Comparison of ENCODE assay signal across 13 cellular contexts in genomic region chr5:171630670-171631065, GRCh38.
A peak's percentile ranks its signal among the peaks of the same experiment; 100 is the strongest.
DNase-seq lines count a peak whose midpoint lies in the region; ATAC-seq, FAIRE-seq and TF ChIP-seq lines count a peak whose summit lies in the region.
"Had no signal": no experiment of that assay in that cellular context is flagged by ENCODE, and none has a peak within 500 bp of the region (broad histone marks: within the 10 kb centered on the region; RNA-seq: fewer than 3 reads in every experiment).

No MANE protein-coding gene starts in this region.

- in situ Hi-C loops in K562 (cut with MboI) = no loop called here

- H3K9me1 ChIP-seq in K562 (ENCODE audit: control insufficient read depth, insufficient read depth, low read length) (no peaks in the 10 kb centered on the region), keratinocyte (ENCODE audit: control insufficient read depth, extremely low read depth, insufficient read depth, low read length) (no peaks in the 10 kb centered on the region)

- H3K9me3 ChIP-seq in K562 (replicated peaks; ENCODE audit: control insufficient read depth, insufficient read depth, low read depth, low read length) = no peaks in the 10 kb centered on the region
- H3K9me3 ChIP-seq in keratinocyte (ENCODE audit: control insufficient read depth, low read depth, low read length) = no peaks in the 10 kb centered on the region

- H2AFZ ChIP-seq in K562 (ENCODE audit: low read depth, low read length) = 0 out of 2 replicates have a peak overlapping the region, but pooled peaks have one; percentile 40
- H2AFZ ChIP-seq in keratinocyte (ENCODE audit: control insufficient read depth, low read length) = no peak overlapping the region

- DNase-seq in COLO668 (lab: John Stamatoyannopoulos, UW; ENCODE audit: unreplicated experiment) = peak; percentile 1
- peak; percentile 9 for DNase-seq in Jurkat, Clone E6-1 (ENCODE audit: low read depth, low spot score)
- no peak for DNase-seq in K562 (ENCODE audit: extremely low read depth in 1 of 4, low spot score in 3 of 4)
- no peak for DNase-seq in keratinocyte (ENCODE audit: low read depth, low spot score)
- DNase-seq in activated T-helper 1 cell treated with anti-CD3 and anti-CD28 coated beads, Interleukin-12 subunit alpha, Interleukin-12 subunit beta, Interleukin-2, Interleukin-4 antibody, amounts not matched to agents 30 ng/mL and 10 ng/mL and 1 ng/mL, durations not matched to agents 14 hours and 24 hours and 36 hours (ENCODE audit: low spot score) = no peak
- DNase-seq in CD14-positive monocyte (ENCODE audit: low spot score) = no peak
- DNase-seq in effector CD8-positive, alpha-beta T cell (lab: John Stamatoyannopoulos, UW) = no peak
- DNase-seq: CD4-positive, alpha-beta memory T cell; DMS79 treated with DMSO at 0.1 percent for 48 hours; HFFc6; Karpas-422; NCI-H1105 had no signal

- H3K27ac ChIP-seq in K562 (ENCODE audit: extremely low read depth, low read depth, low read length) (no peak overlapping the region), keratinocyte (ENCODE audit: control insufficient read depth, insufficient read depth, low read length) (no peak overlapping the region)

- BruUV-seq in K562 (replicated peaks; lab: Mats Ljungman, UMichigan) = no TSS peak

- no peak for TF ChIP-seq RAD21 in K562 (CRISPR knock-in tag; conservative IDR thresholded peaks at IDR 0.05 in 1 of 2, IDR thresholded peaks at IDR 0.05 in 1 of 2)

- H3K4me1 ChIP-seq in K562 (replicated peaks in 1 of 2; ENCODE audit: control insufficient read depth in 2 of 2, insufficient read depth in 2 of 2, low read length in 2 of 2) (peaks cover 0 to 5% of the 10 kb centered on the region in 2 experiments; a peak in 2 of 5 replicates), keratinocyte (ENCODE audit: control insufficient read depth, extremely low read depth, insufficient read depth, low read length) (peaks cover 6% of the 10 kb centered on the region)

- H3K4me2 ChIP-seq in K562 (ENCODE audit: insufficient read depth, low read length) (no peak overlapping the region), keratinocyte (ENCODE audit: control insufficient read depth, extremely low read depth, insufficient read depth, low read depth, low read length) (peak overlapping the region; percentile 71)

- CTCF ChIA-PET in K562 (lab: Yijun Ruan, JAX; ENCODE audit: low intra/inter-chr PET ratio) = interaction anchor here (1.2 kb wide), 1 partner anchor 277 kb away, joined by 3 read pairs; no protein-coding TSS in a partner anchor

- no peak overlapping the region for H3K4me3 Mint-ChIP-seq in activated T-helper 1 cell treated with anti-CD3 and anti-CD28 coated beads, Interleukin-12 subunit alpha, Interleukin-12 subunit beta, Interleukin-2, Interleukin-4 antibody, amounts not matched to agents 30 ng/mL and 10 ng/mL and 1 ng/mL, durations not matched to agents 14 hours and 24 hours and 36 hours
- H3K4me3 Mint-ChIP-seq in CD14-positive monocyte = no peak overlapping the region
- H3K4me3 Mint-ChIP-seq: CD4-positive, alpha-beta memory T cell; HFFc6 had no signal

- TF ChIP-seq CTCF in K562 (IDR thresholded peaks at IDR 0.05 in 2 of 3, conservative IDR thresholded peaks at IDR 0.05 in 1 of 3; ENCODE audit: insufficient read depth in 2 of 3, low read depth in 1 of 3, low read length in 3 of 3) (no peak), keratinocyte (optimal IDR thresholded peaks at IDR 0.05 in 1 of 3, IDR thresholded peaks at IDR 0.05 in 1 of 3, conservative IDR thresholded peaks at IDR 0.05 in 1 of 3; ENCODE audit: extremely low read depth in 1 of 3, insufficient read depth in 2 of 3, low read length in 3 of 3) (no peak), CD14-positive monocyte (IDR thresholded peaks at IDR 0.05) (no peak)

- no peak overlapping the region for H3K4me3 ChIP-seq in Jurkat, Clone E6-1 (ENCODE audit: low read length)
- no peak overlapping the region for H3K4me3 ChIP-seq in K562
- H3K4me3 ChIP-seq in keratinocyte (ENCODE audit: control insufficient read depth in 2 of 3, extremely low read depth in 1 of 3, insufficient read depth in 2 of 3, low read depth in 1 of 3, low read length in 3 of 3) = no peak overlapping the region

- no peak for TF ChIP-seq POLR2A in K562 (conservative IDR thresholded peaks at IDR 0.05)

- peaks cover 20% of the 10 kb centered on the region for H3K27me3 Mint-ChIP-seq in activated T-helper 1 cell treated with anti-CD3 and anti-CD28 coated beads, Interleukin-12 subunit alpha, Interleukin-12 subunit beta, Interleukin-2, Interleukin-4 antibody, amounts not matched to agents 30 ng/mL and 10 ng/mL and 1 ng/mL, durations not matched to agents 14 hours and 24 hours and 36 hours (ENCODE audit: insufficient read depth)
- peaks cover 0 to under 1% (median 0%) of the 10 kb centered on the region in 3 donors for H3K27me3 Mint-ChIP-seq in CD14-positive monocyte (ENCODE audit: low read depth in 3 of 3)

- H3K9ac ChIP-seq in K562 (ENCODE audit: insufficient read depth in 1 of 2, low read depth in 2 of 2, low read length in 2 of 2) (no peak overlapping the region), keratinocyte (ENCODE audit: control insufficient read depth, extremely low read depth, insufficient read depth, low read length) (no peak overlapping the region)

- H4K20me1 ChIP-seq in K562 (replicated peaks; ENCODE audit: control insufficient read depth, insufficient read depth, low read length) = no peaks in the 10 kb centered on the region
- H4K20me1 ChIP-seq in keratinocyte (ENCODE audit: control insufficient read depth, extremely low read depth, insufficient read depth, low read length) = no peaks in the 10 kb centered on the region

- H3K27ac Mint-ChIP-seq in activated T-helper 1 cell treated with anti-CD3 and anti-CD28 coated beads, Interleukin-12 subunit alpha, Interleukin-12 subunit beta, Interleukin-2, Interleukin-4 antibody, amounts not matched to agents 30 ng/mL and 10 ng/mL and 1 ng/mL, durations not matched to agents 14 hours and 24 hours and 36 hours = no peak overlapping the region
- H3K27ac Mint-ChIP-seq in CD14-positive monocyte = no peak overlapping the region
- H3K27ac Mint-ChIP-seq: CD4-positive, alpha-beta memory T cell; HFFc6 had no signal

- no peaks in the 10 kb centered on the region for H3K4me1 Mint-ChIP-seq in activated T-helper 1 cell treated with anti-CD3 and anti-CD28 coated beads, Interleukin-12 subunit alpha, Interleukin-12 subunit beta, Interleukin-2, Interleukin-4 antibody, amounts not matched to agents 30 ng/mL and 10 ng/mL and 1 ng/mL, durations not matched to agents 14 hours and 24 hours and 36 hours (ENCODE audit: low read depth)
- H3K4me1 Mint-ChIP-seq in CD14-positive monocyte = peaks cover 49% of the 10 kb centered on the region
- H3K4me1 Mint-ChIP-seq: CD4-positive, alpha-beta memory T cell had no signal

- POLR2A ChIA-PET in K562 (lab: Yijun Ruan, JAX) = no interaction called here

- H3K79me2 ChIP-seq in K562 (ENCODE audit: control insufficient read depth, insufficient read depth, low read length) (no peaks in the 10 kb centered on the region), keratinocyte (ENCODE audit: control insufficient read depth, insufficient read depth, low read length) (no peaks in the 10 kb centered on the region)

- TF ChIP-seq EP300 in K562 (IDR thresholded peaks at IDR 0.05; ENCODE audit: low read length) = no peak

- no peak for ATAC-seq in K562

- no peak for FAIRE-seq in K562 (lab: Jason Lieb, UNC)
- no peak for FAIRE-seq in keratinocyte (lab: Jason Lieb, UNC)
- FAIRE-seq: G401.6 had no signal

- dilution Hi-C loops in keratinocyte (cut with MboI; ENCODE audit: extremely low pct_ligation_motif_present, low sequenced_read_pairs) = no loop called here

- no peaks in the 10 kb centered on the region for H3K36me3 ChIP-seq in K562 (ENCODE audit: control insufficient read depth, insufficient read depth, low read length)
- H3K36me3 ChIP-seq in keratinocyte (ENCODE audit: control insufficient read depth in 2 of 2, extremely low read depth in 1 of 2, insufficient read depth in 2 of 2, low read length in 2 of 2) = no peaks in the 10 kb centered on the region

- H3K36me3 Mint-ChIP-seq in activated T-helper 1 cell treated with anti-CD3 and anti-CD28 coated beads, Interleukin-12 subunit alpha, Interleukin-12 subunit beta, Interleukin-2, Interleukin-4 antibody, amounts not matched to agents 30 ng/mL and 10 ng/mL and 1 ng/mL, durations not matched to agents 14 hours and 24 hours and 36 hours (ENCODE audit: low read depth) = no peaks in the 10 kb centered on the region
- no peaks in the 10 kb centered on the region for H3K36me3 Mint-ChIP-seq in CD14-positive monocyte
- H3K36me3 Mint-ChIP-seq: CD4-positive, alpha-beta memory T cell had no signal

- H3K27me3 ChIP-seq in K562 (ENCODE audit: control insufficient read depth in 2 of 2, insufficient read depth in 2 of 2, low read length in 2 of 2) (peaks cover 11 to 31% of the 10 kb centered on the region in 2 experiments), keratinocyte (ENCODE audit: control insufficient read depth, extremely low read depth, insufficient read depth, low read length) (peaks cover 30% of the 10 kb centered on the region)

- 0% methylated on average over 3 of the region's 3 CpGs for WGBS in K562 (ENCODE audit: insufficient coverage, low coverage, missing lambda C conversion rate)

- no peaks in the 10 kb centered on the region for H3K9me3 Mint-ChIP-seq in activated T-helper 1 cell treated with anti-CD3 and anti-CD28 coated beads, Interleukin-12 subunit alpha, Interleukin-12 subunit beta, Interleukin-2, Interleukin-4 antibody, amounts not matched to agents 30 ng/mL and 10 ng/mL and 1 ng/mL, durations not matched to agents 14 hours and 24 hours and 36 hours
- H3K9me3 Mint-ChIP-seq in CD14-positive monocyte = no peaks in the 10 kb centered on the region
- H3K9me3 Mint-ChIP-seq: CD4-positive, alpha-beta memory T cell; HFFc6 had no signal

- intact Hi-C loops in K562 (cut with micrococcal nuclease) = loop anchor here (5.0 to 10.0 kb wide), 2 partner anchors 217 to 414 kb away; no protein-coding TSS in a partner anchor
- intact Hi-C loops in activated T-helper 1 cell treated with anti-CD3 and anti-CD28 coated beads, Interleukin-12 subunit alpha, Interleukin-12 subunit beta, Interleukin-2, Interleukin-4 antibody, amounts not matched to agents 30 ng/mL and 10 ng/mL and 1 ng/mL, durations not matched to agents 14 hours and 24 hours and 36 hours (cut with micrococcal nuclease) = no loop called here
- intact Hi-C loops in CD14-positive monocyte (cut with micrococcal nuclease) = no loop called here

TF ChIP-seq in K562, 482 proteins besides CTCF, POLR2A, EP300 and RAD21:
- no peak for TF ChIP-seq HCFC1 (IDR thresholded peaks at IDR 0.05; ENCODE audit: low read depth, low read length)
- 0 out of 2 replicates have a peak, but pooled peaks have one; percentile 18 for TF ChIP-seq C11orf30 (IDR thresholded peaks at IDR 0.05; ENCODE audit: low read depth)
- TF ChIP-seq ELF1 (tag; IDR thresholded peaks at IDR 0.05) = no peak
- no peak for TF ChIP-seq ZNF76 (CRISPR knock-in tag; IDR thresholded peaks at IDR 0.05; ENCODE audit: borderline replicate concordance)
- TF ChIP-seq ZNF316 (IDR thresholded peaks at IDR 0.05) = peak; percentile 45
- no peak for TF ChIP-seq ZNF224 (CRISPR knock-in tag; IDR thresholded peaks at IDR 0.05)
- TF ChIP-seq HNRNPLL (IDR thresholded peaks at IDR 0.05; ENCODE audit: low read depth, low read length, poor library complexity, severe bottlenecking) = no peak
- TF ChIP-seq SRSF7 (optimal IDR thresholded peaks at IDR 0.05; ENCODE audit: low read depth, low read length) = no peak

Comparison
In these comparisons a context has a peak if more than half of its experiments do, and no peak if none do; other contexts are left out.
1. DNase-seq: peak in COLO668 (single experiment) and Jurkat, Clone E6-1 (single experiment); none in K562 (0 of 4), keratinocyte (single experiment), activated T-helper 1 cell treated with anti-CD3 and anti-CD28 coated beads, Interleukin-12 subunit alpha, Interleukin-12 subunit beta, Interleukin-2, Interleukin-4 antibody, amounts not matched to agents 30 ng/mL and 10 ng/mL and 1 ng/mL, durations not matched to agents 14 hours and 24 hours and 36 hours (single experiment), CD14-positive monocyte (single experiment) and effector CD8-positive, alpha-beta T cell (single experiment).